1 cellular context compared by ENCODE assay signal in genomic region chr12:124876171-124876570, GRCh38.
TF ChIP-seq lines count a peak whose summit lies in the region.

No MANE protein-coding gene starts in this region.

TF ChIP-seq in HepG2, 621 proteins besides CTCF, POLR2A, EP300 and RAD21 (continued from another document):
- TF ChIP-seq, protein P1, sequence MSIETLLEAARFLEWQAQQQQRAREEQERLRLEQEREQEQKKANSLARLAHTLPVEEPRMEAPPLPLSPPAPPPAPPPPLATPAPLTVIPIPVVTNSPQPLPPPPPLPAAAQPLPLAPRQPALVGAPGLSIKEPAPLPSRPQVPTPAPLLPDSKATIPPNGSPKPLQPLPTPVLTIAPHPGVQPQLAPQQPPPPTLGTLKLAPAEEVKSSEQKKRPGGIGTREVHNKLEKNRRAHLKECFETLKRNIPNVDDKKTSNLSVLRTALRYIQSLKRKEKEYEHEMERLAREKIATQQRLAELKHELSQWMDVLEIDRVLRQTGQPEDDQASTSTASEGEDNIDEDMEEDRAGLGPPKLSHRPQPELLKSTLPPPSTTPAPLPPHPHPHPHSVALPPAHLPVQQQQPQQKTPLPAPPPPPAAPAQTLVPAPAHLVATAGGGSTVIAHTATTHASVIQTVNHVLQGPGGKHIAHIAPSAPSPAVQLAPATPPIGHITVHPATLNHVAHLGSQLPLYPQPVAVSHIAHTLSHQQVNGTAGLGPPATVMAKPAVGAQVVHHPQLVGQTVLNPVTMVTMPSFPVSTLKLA (IDR thresholded peaks at IDR 0.05): peak; percentile 28; the same call in 1 of the 2 replicates
- TF ChIP-seq ZNF691 (CRISPR knock-in tag; IDR thresholded peaks at IDR 0.05; ENCODE audit: borderline replicate concordance, low read depth): no peak
- TF ChIP-seq, protein P2, sequence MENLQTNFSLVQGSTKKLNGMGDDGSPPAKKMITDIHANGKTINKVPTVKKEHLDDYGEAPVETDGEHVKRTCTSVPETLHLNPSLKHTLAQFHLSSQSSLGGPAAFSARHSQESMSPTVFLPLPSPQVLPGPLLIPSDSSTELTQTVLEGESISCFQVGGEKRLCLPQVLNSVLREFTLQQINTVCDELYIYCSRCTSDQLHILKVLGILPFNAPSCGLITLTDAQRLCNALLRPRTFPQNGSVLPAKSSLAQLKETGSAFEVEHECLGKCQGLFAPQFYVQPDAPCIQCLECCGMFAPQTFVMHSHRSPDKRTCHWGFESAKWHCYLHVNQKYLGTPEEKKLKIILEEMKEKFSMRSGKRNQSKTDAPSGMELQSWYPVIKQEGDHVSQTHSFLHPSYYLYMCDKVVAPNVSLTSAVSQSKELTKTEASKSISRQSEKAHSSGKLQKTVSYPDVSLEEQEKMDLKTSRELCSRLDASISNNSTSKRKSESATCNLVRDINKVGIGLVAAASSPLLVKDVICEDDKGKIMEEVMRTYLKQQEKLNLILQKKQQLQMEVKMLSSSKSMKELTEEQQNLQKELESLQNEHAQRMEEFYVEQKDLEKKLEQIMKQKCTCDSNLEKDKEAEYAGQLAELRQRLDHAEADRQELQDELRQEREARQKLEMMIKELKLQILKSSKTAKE (CRISPR knock-in tag; IDR thresholded peaks at IDR 0.05; ENCODE audit: borderline replicate concordance): 0 out of 2 replicates have a peak, but pooled peaks have one; percentile 7
- peak; percentile 99 for TF ChIP-seq ZNF646 (CRISPR knock-in tag; IDR thresholded peaks at IDR 0.05)
